In genomic region chr16:88429387-88430184, GRCh38 we compare ENCODE assay signal across 10 cellular contexts. TPM values are rescaled to one million over a fixed set of nuclear protein-coding genes. Genes with fewer than 3 reads are reported as not detected.
DNase-seq lines count a peak whose midpoint lies in the region; ATAC-seq, FAIRE-seq and TF ChIP-seq lines count a peak whose summit lies in the region.
"Had no signal": no experiment of that assay in that cellular context is flagged by ENCODE, and none has a peak within 500 bp of the region (broad histone marks: within the 10 kb centered on the region; RNA-seq: fewer than 3 reads in every experiment).

No MANE protein-coding gene starts in this region.

- no peak for FAIRE-seq in K562 (lab: Jason Lieb, UNC)

- H3K36me3 ChIP-seq in K562 (ENCODE audit: control insufficient read depth, insufficient read depth, low read length) (no peaks in the 10 kb centered on the region), mucosa of stomach (ENCODE audit: control insufficient read depth, insufficient read depth, low read length) (no peaks in the 10 kb centered on the region), upper lobe of left lung (no peaks in the 10 kb centered on the region)
- H3K36me3 ChIP-seq: adrenal gland had no signal

- no peak overlapping the region for H3K9ac ChIP-seq in K562 (ENCODE audit: insufficient read depth in 1 of 2, low read depth in 2 of 2, low read length in 2 of 2)
- H3K9ac ChIP-seq in mucosa of stomach (ENCODE audit: low read length), result peak overlapping the region; percentile 59

- H3K4me1 Mint-ChIP-seq in activated naive CD4-positive, alpha-beta T cell treated with anti-CD3 and anti-CD28 coated beads, Interleukin-2, amount 50 U/mL, for 24 hours, result peaks cover 7% of the 10 kb centered on the region

- POLR2A ChIA-PET in K562 (lab: Yijun Ruan, JAX), result interaction anchor here (0.5 to 0.8 kb wide), 3 partner anchors 10 to 222 kb away, joined by 3 read pairs; no protein-coding TSS in a partner anchor

- no peak overlapping the region for H3K27ac Mint-ChIP-seq in activated naive CD4-positive, alpha-beta T cell treated with anti-CD3 and anti-CD28 coated beads, Interleukin-2, amount 50 U/mL, for 24 hours

- CTCF ChIA-PET in K562 (lab: Yijun Ruan, JAX; ENCODE audit: low intra/inter-chr PET ratio), result no interaction called here

- no peaks in the 10 kb centered on the region for H3K9me1 ChIP-seq in K562 (ENCODE audit: control insufficient read depth, insufficient read depth, low read length)

- no peak for TF ChIP-seq POLR2A in K562 (conservative IDR thresholded peaks at IDR 0.05)
- TF ChIP-seq POLR2A in upper lobe of left lung (IDR thresholded peaks at IDR 0.05), result no peak

- no peaks in the 10 kb centered on the region for H3K79me2 ChIP-seq in K562 (ENCODE audit: control insufficient read depth, insufficient read depth, low read length)

- DNase-seq in activated naive CD4-positive, alpha-beta T cell (lab: John Stamatoyannopoulos, UW), result no peak
- DNase-seq in K562 (ENCODE audit: extremely low read depth in 1 of 4, low spot score in 3 of 4) (no peak), upper lobe of left lung (peak in 1 of 2 donors; percentile 81), HK-2 (ENCODE audit: unreplicated experiment) (no peak), HUDEP-2 (lab: John Stamatoyannopoulos, UW; ENCODE audit: unreplicated experiment in 76 of 76) (no peak), middle frontal gyrus (ENCODE audit: extremely low spot score, low spot score) (no peak)
- DNase-seq: adrenal gland, NCI-H1092 had no signal

- in situ Hi-C loops in K562 (cut with MboI), result no loop called here

- H3K27me3 Mint-ChIP-seq in activated naive CD4-positive, alpha-beta T cell treated with anti-CD3 and anti-CD28 coated beads, Interleukin-2, amount 50 U/mL, for 24 hours, result no peaks in the 10 kb centered on the region

- TF ChIP-seq EP300 in K562 (IDR thresholded peaks at IDR 0.05; ENCODE audit: low read length) (no peak), upper lobe of left lung (IDR thresholded peaks at IDR 0.05) (no peak)

- H3K36me3 Mint-ChIP-seq in activated naive CD4-positive, alpha-beta T cell treated with anti-CD3 and anti-CD28 coated beads, Interleukin-2, amount 50 U/mL, for 24 hours, result no peaks in the 10 kb centered on the region

- H3K4me2 ChIP-seq in K562 (ENCODE audit: insufficient read depth, low read length), result no peak overlapping the region

- H2AFZ ChIP-seq in K562 (ENCODE audit: low read depth, low read length), result no peak overlapping the region

- H3K9me3 ChIP-seq in K562 (replicated peaks; ENCODE audit: control insufficient read depth, insufficient read depth, low read depth, low read length), result no peaks in the 10 kb centered on the region
- H3K9me3 ChIP-seq in mucosa of stomach (ENCODE audit: control insufficient read depth, low read length), result no peaks in the 10 kb centered on the region
- H3K9me3 ChIP-seq in upper lobe of left lung, result no peaks in the 10 kb centered on the region
- H3K9me3 ChIP-seq: adrenal gland had no signal

- BruUV-seq in K562 (replicated peaks; lab: Mats Ljungman, UMichigan), result no TSS peak

- peak overlapping the region; percentile 64 for H3K4me3 Mint-ChIP-seq in activated naive CD4-positive, alpha-beta T cell treated with anti-CD3 and anti-CD28 coated beads, Interleukin-2, amount 50 U/mL, for 24 hours

- no peak for TF ChIP-seq RAD21 in K562 (CRISPR knock-in tag; conservative IDR thresholded peaks at IDR 0.05 in 1 of 2, IDR thresholded peaks at IDR 0.05 in 1 of 2)

- WGBS in K562 (ENCODE audit: insufficient coverage, low coverage, missing lambda C conversion rate), result 55% methylated on average over 34 of the region's 48 CpGs
- WGBS in upper lobe of left lung, 2 donors, result 78 to 89% methylated on average over 17 to 37 of the region's 48 CpGs

- no peak for ATAC-seq in K562
- no peak for ATAC-seq in upper lobe of left lung (ENCODE audit: low FRiP score in 2 of 2)

- H3K4me1 ChIP-seq in K562 (replicated peaks in 1 of 2; ENCODE audit: control insufficient read depth in 2 of 2, insufficient read depth in 2 of 2, low read length in 2 of 2) (peaks cover 0 to 64% of the 10 kb centered on the region in 2 experiments; a peak in 2 of 5 replicates), mucosa of stomach (ENCODE audit: control insufficient read depth, insufficient read depth, low read length) (peaks cover 7% of the 10 kb centered on the region), upper lobe of left lung (peaks cover 6 to 22% (median 16%) of the 10 kb centered on the region in 4 donors)

- intact Hi-C loops in K562 (cut with micrococcal nuclease), result no loop called here

- H4K20me1 ChIP-seq in K562 (replicated peaks; ENCODE audit: control insufficient read depth, insufficient read depth, low read length), result 0 out of 2 replicates have a peak, but pooled peaks cover 6% of the 10 kb centered on the region

- no peaks in the 10 kb centered on the region for H3K9me3 Mint-ChIP-seq in activated naive CD4-positive, alpha-beta T cell treated with anti-CD3 and anti-CD28 coated beads, Interleukin-2, amount 50 U/mL, for 24 hours

- H3K4me3 ChIP-seq in K562, result no peak overlapping the region
- no peak overlapping the region for H3K4me3 ChIP-seq in mucosa of stomach (ENCODE audit: low read length)
- peak overlapping the region; percentile 22 to 62 (median 48) for H3K4me3 ChIP-seq in upper lobe of left lung

- TF ChIP-seq CTCF in K562 (IDR thresholded peaks at IDR 0.05 in 2 of 3, conservative IDR thresholded peaks at IDR 0.05 in 1 of 3; ENCODE audit: insufficient read depth in 2 of 3, low read depth in 1 of 3, low read length in 3 of 3) (no peak), upper lobe of left lung (IDR thresholded peaks at IDR 0.05) (no peak)

- H3K27ac ChIP-seq in K562 (ENCODE audit: extremely low read depth, low read depth, low read length) (no peak overlapping the region), upper lobe of left lung (peak overlapping the region in 3 of 4 donors; percentile 41 to 75 (median 62))

- H3K27me3 ChIP-seq in K562 (ENCODE audit: control insufficient read depth in 2 of 2, insufficient read depth in 2 of 2, low read length in 2 of 2) (peaks cover 34 to 80% of the 10 kb centered on the region in 2 experiments), mucosa of stomach (ENCODE audit: control insufficient read depth, insufficient read depth, low read length) (peaks cover 37% of the 10 kb centered on the region), upper lobe of left lung (peaks cover 0 to 17% (median 5%) of the 10 kb centered on the region in 4 donors)

TF ChIP-seq in K562, 482 proteins besides CTCF, POLR2A, EP300 and RAD21:
- TF ChIP-seq MNT (conservative IDR thresholded peaks at IDR 0.05) (no peak), KDM5B (IDR thresholded peaks at IDR 0.05; ENCODE audit: insufficient replicate concordance, low read depth, low read length) (peak; percentile 11)
TF ChIP-seq in K562: peak in this region for 1.

RNA-seq across cellular contexts. Expression of gene ZFPM1, which starts 23.5 kb away (rescaled TPM):
- 14.4 and 38.8 TPM in 2 replicates for total RNA-seq in K562 (2011; cell fraction: chromatin; rRNA removed; ENCODE audit: low replicate concordance)
- 25.3 and 27.9 TPM in 2 replicates for total RNA-seq in K562 (2011; cell fraction: nucleolus; rRNA removed)
- total RNA-seq in K562 (2011; cell fraction: nucleoplasm; rRNA removed), result 16.8 and 18.9 TPM in 2 replicates
- 4.5 and 8.7 TPM in 2 replicates for total RNA-seq in K562 (2014; rRNA removed)
- total RNA-seq in K562 (2014; rRNA removed; fragmentation: Illumina TruSeq; extraction: Trizol), result 0.26 and 0.47 TPM in 2 replicates
- total RNA-seq in K562 (2015; rRNA removed; fragmentation: Illumina TruSeq; extraction: Trizol), result 3.2 and 4.5 TPM in 2 replicates
- 32.7 and 35.9 TPM in 2 replicates for total RNA-seq in K562 (2021)
- polyA plus RNA-seq in K562 (2011; rRNA removed), result 0.88 and 1.4 TPM in 2 replicates
- polyA plus RNA-seq in K562 (2011; cell fraction: cytosol; rRNA removed), result 0.81 and 4.8 TPM in 2 replicates
- polyA plus RNA-seq in K562 (2011; cell fraction: nucleus; rRNA removed), result 3.4 and 13.6 TPM in 2 replicates
- polyA plus RNA-seq in K562 (2012), result 7.9 and 12.2 TPM in 2 replicates
- polyA plus RNA-seq in K562 (2014; fragmentation: Illumina TruSeq; extraction: Trizol), result 1.2 and 5.1 TPM in 2 replicates
- under 1 TPM; 0.03 to 0.11 TPM for polyA plus RNA-seq in K562 (2014; fragmentation: Nextera tagmentation; extraction: Ambion mirVana)
- polyA plus RNA-seq in K562 (2014; rRNA removed), result 4.7 and 5.5 TPM in 2 replicates
- polyA minus RNA-seq in K562 (2011; rRNA and poly(A)+ RNA removed), result 0.30 and 1.1 TPM in 2 replicates
- 12.3 and 14.7 TPM in 2 replicates for polyA minus RNA-seq in K562 (2011; cell fraction: cytosol; rRNA and poly(A)+ RNA removed)
- 7.7 and 10.1 TPM in 2 replicates for polyA minus RNA-seq in K562 (2011; cell fraction: nucleus; rRNA and poly(A)+ RNA removed)
- 1 to 10 TPM; 1.0 to 8.4 (median 3.3) TPM for total RNA-seq in upper lobe of left lung

RNA-seq across cellular contexts. Expression of gene ZNF469, which starts 46.8 kb away (rescaled TPM):
- 0.04 and 0.09 TPM in 2 replicates for total RNA-seq in K562 (2011; cell fraction: chromatin; rRNA removed; ENCODE audit: low replicate concordance)
- total RNA-seq in K562 (2011; cell fraction: nucleolus; rRNA removed), result 0.13 and 0.17 TPM in 2 replicates
- under 0.01 and 0.08 TPM in 2 replicates for total RNA-seq in K562 (2011; cell fraction: nucleoplasm; rRNA removed)
- total RNA-seq in K562 (2014; rRNA removed), result under 0.01 TPM in 1 of 2 replicates, not detected in the other
- not detected in 2 replicates for total RNA-seq in K562 (2014; rRNA removed; fragmentation: Illumina TruSeq; extraction: Trizol)
- not detected in 2 replicates for total RNA-seq in K562 (2015; rRNA removed; fragmentation: Illumina TruSeq; extraction: Trizol)
- 0.02 and 0.04 TPM in 2 replicates for total RNA-seq in K562 (2021)
- not detected in 2 replicates for polyA plus RNA-seq in K562 (2011; rRNA removed)
- polyA plus RNA-seq in K562 (2011; cell fraction: cytosol; rRNA removed), result under 0.01 and 0.01 TPM in 2 replicates
- 0.01 and 0.03 TPM in 2 replicates for polyA plus RNA-seq in K562 (2011; cell fraction: nucleus; rRNA removed)
- polyA plus RNA-seq in K562 (2012), result 0.01 TPM in 2 replicates
- 0.01 TPM in 1 of 2 replicates, not detected in the other for polyA plus RNA-seq in K562 (2014; fragmentation: Illumina TruSeq; extraction: Trizol)
- polyA plus RNA-seq in K562 (2014; fragmentation: Nextera tagmentation; extraction: Ambion mirVana), result not detected
- 0.01 TPM in 1 of 2 replicates, not detected in the other for polyA plus RNA-seq in K562 (2014; rRNA removed)
- under 0.01 and 0.04 TPM in 2 replicates for polyA minus RNA-seq in K562 (2011; rRNA and poly(A)+ RNA removed)
- polyA minus RNA-seq in K562 (2011; cell fraction: cytosol; rRNA and poly(A)+ RNA removed), result 0.09 and 0.10 TPM in 2 replicates
- polyA minus RNA-seq in K562 (2011; cell fraction: nucleus; rRNA and poly(A)+ RNA removed), result under 0.01 and 0.11 TPM in 2 replicates
- 1 to 10 TPM in 5 of 6 donors, under 1 TPM in 1; 0.98 to 4.2 (median 2.4) TPM for total RNA-seq in upper lobe of left lung

Comparison
In these comparisons a context has a peak if more than half of its experiments do, and no peak if none do; other contexts are left out.
1. H3K4me3 ChIP-seq: peak in upper lobe of left lung (4 of 4); none in K562 (single experiment) and mucosa of stomach (single experiment).